ENCODE assay signal across 8 cellular contexts in the genomic region with DNA sequence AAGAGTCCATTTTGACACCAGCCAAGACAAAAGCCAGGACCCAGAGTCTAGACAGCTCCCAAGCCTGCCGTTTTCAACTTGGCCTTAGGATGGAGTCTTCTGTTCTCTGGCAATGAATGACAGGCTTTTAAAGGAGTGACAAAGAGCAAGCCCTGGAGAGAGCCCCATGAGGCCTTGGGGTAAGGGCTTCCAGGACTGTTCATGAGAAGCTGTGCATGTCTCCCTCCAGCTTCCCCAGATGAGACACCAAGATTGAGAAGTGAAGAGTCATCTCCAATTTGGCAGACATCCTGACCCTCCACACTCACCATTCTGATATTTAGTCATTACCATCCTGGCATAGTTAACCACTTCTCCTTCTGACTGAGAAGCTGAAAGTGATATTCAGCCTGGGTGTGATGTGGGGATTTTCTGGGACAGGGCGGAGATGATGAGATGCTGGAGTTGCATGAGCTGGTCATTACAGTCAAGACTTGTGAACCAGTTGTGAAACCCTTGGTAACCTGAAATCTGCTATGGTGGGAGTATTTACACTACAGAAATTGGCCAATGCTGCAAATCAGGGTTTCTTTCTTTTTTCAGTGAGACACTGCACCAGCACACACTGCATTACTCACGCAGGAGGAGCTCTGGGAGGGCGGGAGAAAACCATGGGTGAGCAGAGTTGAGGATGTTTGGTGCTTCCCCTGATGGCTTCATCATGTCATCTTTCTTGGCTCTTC.
DNase-seq lines count a peak whose midpoint lies in the region; ATAC-seq and TF ChIP-seq lines count a peak whose summit lies in the region.

No MANE protein-coding gene starts in this region.

- H3K36me3 Mint-ChIP-seq in activated CD4-positive, alpha-beta T cell treated with anti-CD3 and anti-CD28 coated beads, Interleukin-2, amount 10 ng/mL, durations not matched to agents 24 days and 14 days (ENCODE audit: low read depth): peaks cover 29% of the 10 kb centered on the region

- peak; percentile 100 for DNase-seq in GM04503 (ENCODE audit: low read depth)
- DNase-seq in HPDE6-E6E7 (ENCODE audit: extremely low spot score): peak; percentile 81
- DNase-seq in activated CD4-positive, alpha-beta T cell treated with anti-CD3 and anti-CD28 coated beads, Interleukin-2, amount 10 ng/mL, durations not matched to agents 24 days and 14 days: peak; percentile 87
- DNase-seq in foreskin fibroblast: peak; percentile 98
- peak; percentile 90 for DNase-seq in stimulated activated CD4-positive, alpha-beta T cell treated with anti-CD3 and anti-CD28 coated beads, Interleukin-1b, Interleukin-23, amount 100 ng/mL, for 48 hours
- DNase-seq in retina: no peak
- DNase-seq in NCI-H128 (lab: John Stamatoyannopoulos, UW; ENCODE audit: unreplicated experiment): no peak

- no peak overlapping the region for H3K4me3 ChIP-seq in foreskin fibroblast (ENCODE audit: low read depth in 1 of 2, low read length in 2 of 2)

- H3K4me3 Mint-ChIP-seq in activated CD4-positive, alpha-beta T cell treated with anti-CD3 and anti-CD28 coated beads, Interleukin-2, amount 10 ng/mL, durations not matched to agents 24 days and 14 days: peak overlapping the region; percentile 81

- ATAC-seq in GM21515 (IDR thresholded peaks at IDR 0.05; ENCODE audit: unreplicated experiment): peak; percentile 71

- peaks cover 58% of the 10 kb centered on the region for H3K4me1 Mint-ChIP-seq in activated CD4-positive, alpha-beta T cell treated with anti-CD3 and anti-CD28 coated beads, Interleukin-2, amount 10 ng/mL, durations not matched to agents 24 days and 14 days

- H3K27ac Mint-ChIP-seq in activated CD4-positive, alpha-beta T cell treated with anti-CD3 and anti-CD28 coated beads, Interleukin-2, amount 10 ng/mL, durations not matched to agents 24 days and 14 days: peak overlapping the region; percentile 98

- intact Hi-C loops in activated CD4-positive, alpha-beta T cell treated with anti-CD3 and anti-CD28 coated beads, Interleukin-2, amount 10 ng/mL, durations not matched to agents 24 days and 14 days (cut with micrococcal nuclease): loop anchor here (1.0 to 5.0 kb wide), 14 partner anchors 18 to 484 kb away; a partner anchor contains a TSS

- TF ChIP-seq CTCF in foreskin fibroblast (IDR thresholded peaks at IDR 0.05; ENCODE audit: low read depth, low read length): peak; percentile 21

- no peaks in the 10 kb centered on the region for H3K9me3 Mint-ChIP-seq in activated CD4-positive, alpha-beta T cell treated with anti-CD3 and anti-CD28 coated beads, Interleukin-2, amount 10 ng/mL, durations not matched to agents 24 days and 14 days

- no peaks in the 10 kb centered on the region for H3K27me3 Mint-ChIP-seq in activated CD4-positive, alpha-beta T cell treated with anti-CD3 and anti-CD28 coated beads, Interleukin-2, amount 10 ng/mL, durations not matched to agents 24 days and 14 days

Comparison
In these comparisons a context has a peak if more than half of its experiments do, and no peak if none do; other contexts are left out.
1. DNase-seq: peak in GM04503 (single experiment), HPDE6-E6E7 (single experiment), activated CD4-positive, alpha-beta T cell treated with anti-CD3 and anti-CD28 coated beads, Interleukin-2, amount 10 ng/mL, durations not matched to agents 24 days and 14 days (single experiment), foreskin fibroblast (2 of 2) and stimulated activated CD4-positive, alpha-beta T cell treated with anti-CD3 and anti-CD28 coated beads, Interleukin-1b, Interleukin-23, amount 100 ng/mL, for 48 hours (single experiment); none in retina (single experiment) and NCI-H128 (single experiment).